Comparison of ENCODE assay signal across 28 cellular contexts in the genomic region with DNA sequence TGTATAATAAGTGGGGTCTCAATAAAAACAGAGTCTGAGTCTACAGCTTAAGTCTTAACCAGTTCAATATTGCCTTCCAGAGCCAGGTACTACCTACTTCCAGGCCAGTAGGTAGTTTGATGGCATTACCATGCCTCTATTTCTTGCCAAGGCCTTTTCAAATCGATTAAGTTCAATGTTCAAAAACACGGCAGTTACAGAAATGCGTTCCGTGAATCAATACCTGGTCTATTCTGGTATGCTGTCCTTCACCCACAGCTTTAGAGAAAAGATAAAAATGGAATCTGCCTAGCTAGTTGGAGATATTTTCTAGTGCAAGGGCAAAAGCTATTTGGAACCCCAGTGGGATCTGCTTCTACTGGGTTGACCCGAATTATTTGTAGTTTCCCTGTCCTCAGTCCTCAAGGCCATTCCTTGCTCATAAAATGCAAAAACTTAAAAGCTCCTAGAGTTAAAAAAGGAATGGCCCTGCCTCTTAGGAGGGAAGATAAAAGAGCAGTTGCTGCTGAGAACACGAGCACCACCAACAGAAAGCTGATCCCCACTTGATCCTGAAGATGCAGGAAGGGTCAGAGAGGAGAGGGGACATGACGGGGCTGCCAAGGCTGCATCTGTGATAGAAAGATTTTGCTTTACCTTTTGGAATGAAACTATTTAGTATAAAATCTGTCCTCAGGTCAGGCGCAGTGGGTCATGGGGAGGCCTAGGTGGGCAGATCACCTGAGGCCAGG.
"Had no signal": no experiment of that assay in that cellular context is flagged by ENCODE, and none has a peak within 500 bp of the region (broad histone marks: within the 10 kb centered on the region; RNA-seq: fewer than 3 reads in every experiment).

No MANE protein-coding gene starts in this region.

- H3K4me3 ChIP-seq: coronary artery, dorsolateral prefrontal cortex had no signal

- H3K36me3 ChIP-seq: brain microvascular endothelial cell, WERI-Rb-1 had no signal

- FAIRE-seq: bronchial epithelial cell, frontal cortex had no signal

- DNase-seq: activated B cell treated with CpG ODN at 0.5 μM for 24 hours; activated CD4-positive, alpha-beta T cell treated with anti-CD3 and anti-CD28 coated beads for 48 hours; activated CD4-positive, alpha-beta T cell treated with anti-CD3 and anti-CD28 coated beads, Interleukin-2, amount 50 U/mL, for 1 hour; activated CD4-positive, alpha-beta T cell treated with anti-CD3 and anti-CD28 coated beads, Interleukin-2, amount 50 U/mL, for 48 hours; activated CD8-positive, alpha-beta memory T cell treated with anti-CD3 and anti-CD28 coated beads for 24 hours; activated CD8-positive, alpha-beta T cell treated with anti-CD3 and anti-CD28 coated beads for 36 hours; activated effector memory CD4-positive, alpha-beta T cell treated with Interleukin-2 at 50 U/mL for 16 hours; activated gamma-delta T cell treated with Interleukin-2 at 50 U/mL for 16 hours; activated naive CD4-positive, alpha-beta T cell treated with anti-CD3 and anti-CD28 coated beads, Interleukin-2, amount 50 U/mL, for 16 hours; activated naive CD4-positive, alpha-beta T cell treated with Interleukin-2 at 50 U/mL for 16 hours; activated T-cell treated with anti-CD3 and anti-CD28 coated beads, Interleukin-2, amount 50 U/mL, for 4 hours; amniotic stem cell; aorta; brain microvascular endothelial cell; dorsolateral prefrontal cortex; effector memory CD4-positive, alpha-beta T cell; endodermal cell; foreskin fibroblast; SW 1271; T-cell; T1000; WERI-Rb-1 had no signal

- H3K27me3 ChIP-seq: brain microvascular endothelial cell, dorsolateral prefrontal cortex had no signal

- ATAC-seq: activated CD4-positive, CD25-positive, alpha-beta regulatory T cell treated with anti-CD3 and anti-CD28 coated beads, Interleukin-2, amount 50 U/mL, for 24 hours; activated CD8-positive, alpha-beta T cell treated with anti-CD3 and anti-CD28 coated beads for 36 hours; activated T-cell treated with anti-CD3 and anti-CD28 coated beads, Interleukin-2, amount 50 U/mL, for 4 hours; activated T-helper 17 cell treated with anti-CD3 and anti-CD28 coated beads, Interleukin-2, amount 50 U/mL, for 72 hours; esophagus mucosa; T-cell had no signal

- H3K27ac ChIP-seq: brain microvascular endothelial cell, coronary artery, dorsolateral prefrontal cortex, WERI-Rb-1 had no signal
